In the genomic region with DNA sequence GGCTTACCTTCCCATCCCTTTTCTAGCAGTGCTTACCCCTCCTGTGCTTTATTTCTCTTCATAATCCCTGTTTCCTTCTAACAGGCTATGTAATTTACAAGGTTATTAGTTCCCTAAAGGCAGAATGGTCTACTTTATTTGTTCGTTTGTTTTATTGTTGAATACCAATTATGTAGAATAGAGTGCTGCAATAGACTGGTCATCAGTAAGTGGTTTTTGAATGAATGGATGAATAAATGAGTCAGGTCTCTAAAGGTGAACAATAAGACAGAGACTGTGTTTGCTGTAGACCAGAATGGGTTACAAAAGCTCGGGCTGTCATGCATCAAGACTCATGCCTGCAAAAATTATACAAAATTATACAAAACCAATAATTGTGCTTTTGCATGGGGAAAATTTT, we compare ENCODE assay signal across 22 cellular contexts.
"Had no signal": no experiment of that assay in that cellular context is flagged by ENCODE, and none has a peak within 500 bp of the region (broad histone marks: within the 10 kb centered on the region; RNA-seq: fewer than 3 reads in every experiment).

No MANE protein-coding gene starts in this region.

- H3K36me3 ChIP-seq: colonic mucosa, esophagus squamous epithelium, gastroesophageal sphincter, heart left ventricle, left lung, lower lobe of right lung had no signal

- H3K27me3 ChIP-seq: colonic mucosa, esophagus squamous epithelium, gastroesophageal sphincter, heart left ventricle, left lung had no signal

- H3K4me3 ChIP-seq: colonic mucosa, esophagus squamous epithelium, gastroesophageal sphincter, heart left ventricle, left lung, lower lobe of right lung, mucosa of descending colon had no signal

- H3K4me3 Mint-ChIP-seq: dendritic cell treated with granulocyte-macrophage colony-stimulating factor and Interleukin-4, amounts not matched to agents 40 ng/mL and 50 ng/mL, for 4 days; effector memory CD8-positive, alpha-beta T cell; endodermal cell; mesothelial cell of epicardium had no signal

- H3K27ac ChIP-seq: colonic mucosa, epithelial cell of prostate, esophagus squamous epithelium, gastroesophageal sphincter, heart left ventricle, left lung, lower lobe of right lung had no signal

- H3K27ac Mint-ChIP-seq: dendritic cell treated with granulocyte-macrophage colony-stimulating factor and Interleukin-4, amounts not matched to agents 40 ng/mL and 50 ng/mL, for 4 days; effector memory CD8-positive, alpha-beta T cell; endodermal cell; mesothelial cell of epicardium had no signal

- H3K9me3 ChIP-seq: colonic mucosa, esophagus squamous epithelium, gastroesophageal sphincter, left lung, lower lobe of right lung, mucosa of descending colon had no signal

- H3K27me3 Mint-ChIP-seq: effector memory CD8-positive, alpha-beta T cell had no signal

- H3K9me3 Mint-ChIP-seq: dendritic cell treated with granulocyte-macrophage colony-stimulating factor and Interleukin-4, amounts not matched to agents 40 ng/mL and 50 ng/mL, for 4 days; effector memory CD8-positive, alpha-beta T cell had no signal

- H3K4me1 ChIP-seq: colonic mucosa, esophagus squamous epithelium, gastroesophageal sphincter, left lung had no signal

- ATAC-seq: effector memory CD8-positive, alpha-beta T cell; esophagus mucosa; gastroesophageal sphincter; heart left ventricle; left cardiac atrium; left lung; left ventricle myocardium superior; mucosa of descending colon had no signal

- DNase-seq: cerebellar nuclear complex; colonic mucosa; cortex of kidney; effector CD8-positive, alpha-beta T cell; effector memory CD8-positive, alpha-beta T cell; endodermal cell; erythroblast; esophagus squamous epithelium; foreskin fibroblast; heart left ventricle; hippocampal formation; left cardiac atrium; left lung; left ventricle myocardium superior; lower lobe of right lung; mesenchymal stem cell; mucosa of descending colon had no signal

- H3K4me1 Mint-ChIP-seq: endodermal cell, mesothelial cell of epicardium had no signal
